ENCODE assay signal across 16 cellular contexts in genomic region chr18:36454258-36454657, GRCh38.
A peak's percentile ranks its signal among the peaks of the same experiment; 100 is the strongest.
DNase-seq lines count a peak whose midpoint lies in the region; ATAC-seq and TF ChIP-seq lines count a peak whose summit lies in the region.
"Had no signal": no experiment of that assay in that cellular context is flagged by ENCODE, and none has a peak within 500 bp of the region (broad histone marks: within the 10 kb centered on the region; RNA-seq: fewer than 3 reads in every experiment).

No MANE protein-coding gene starts in this region.

- POLR2A ChIA-PET in PC-9 (lab: Charles Lee; ENCODE audit: unreplicated experiment) = no interaction called here

- H3K4me3 ChIP-seq in mammary epithelial cell (replicated peaks in 1 of 3; ENCODE audit: insufficient read depth in 1 of 3, low read depth in 2 of 3, low read length in 3 of 3) (no peak overlapping the region), breast epithelium (no peak overlapping the region), PC-9 (no peak overlapping the region), osteoblast (ENCODE audit: insufficient read depth, low read length) (no peak overlapping the region)
- H3K4me3 ChIP-seq: GM23248 had no signal

- H3K4me2 ChIP-seq in mammary epithelial cell (ENCODE audit: insufficient read depth, low read depth, low read length) = peak overlapping the region; percentile 44
- H3K4me2 ChIP-seq in PC-9 = peak overlapping the region; percentile 38; the same call in 1 of the 2 replicates
- no peak overlapping the region for H3K4me2 ChIP-seq in osteoblast (ENCODE audit: insufficient read depth, low read length)
- H3K4me2 ChIP-seq: SK-N-SH had no signal

- H3K27ac ChIP-seq in mammary epithelial cell (ENCODE audit: insufficient read depth, low read depth, low read length) (no peak overlapping the region), breast epithelium (no peak overlapping the region), PC-9 (no peak overlapping the region), osteoblast (ENCODE audit: low read depth, low read length) (no peak overlapping the region)
- H3K27ac ChIP-seq: GM23248 had no signal

- dilution Hi-C loops in mammary epithelial cell (cut with HindIII; ENCODE audit: low sequenced_read_pairs) = loop anchor here (5.0 kb wide), 1 partner anchor 57 kb away; no protein-coding TSS in a partner anchor

- H3F3A ChIP-seq in PC-9 (ENCODE audit: insufficient read depth, low read depth) = no peaks in the 10 kb centered on the region

- no peak for TF ChIP-seq POLR2A in breast epithelium (IDR thresholded peaks at IDR 0.05)

- H3K9ac ChIP-seq in mammary epithelial cell (ENCODE audit: insufficient read depth, low read length) = no peak overlapping the region
- H3K9ac ChIP-seq: GM23248, SK-N-SH had no signal

- H3K9me2 ChIP-seq in PC-9 (ENCODE audit: insufficient read depth) = no peaks in the 10 kb centered on the region
- H3K9me2 ChIP-seq: SK-N-SH had no signal

- DNase-seq in mammary epithelial cell (peak; percentile 81), breast epithelium (ENCODE audit: low spot score in 2 of 2) (no peak), PC-9 (peak in 1 of 2 experiments; percentile 53), cerebellar cortex (ENCODE audit: low spot score) (no peak), NCI-H226 (no peak), osteoblast (ENCODE audit: insufficient read length, low spot score, missing footprints) (no peak)
- DNase-seq: C1 segment of cervical spinal cord; GM23248; NCI-H187 treated with DMSO at 0.1 percent for 48 hours; NK-92 treated with Interleukin-12 subunit alpha and Interleukin-12 subunit beta, amount 100 ng/mL, for 24 hours; OCI-M1; SK-N-SH; T-helper 1 cell had no signal

- BruUV-seq in mammary epithelial cell (replicated peaks; lab: Mats Ljungman, UMichigan) (no TSS peak), PC-9 (replicated peaks; lab: Mats Ljungman, UMichigan) (no TSS peak)

- H2AFZ ChIP-seq in mammary epithelial cell (ENCODE audit: low read depth, low read length) (no peak overlapping the region), PC-9 (no peak overlapping the region), osteoblast (ENCODE audit: low read length) (no peak overlapping the region)
- H2AFZ ChIP-seq: GM23248 had no signal

- TF ChIP-seq CTCF in mammary epithelial cell (conservative IDR thresholded peaks at IDR 0.05 in 1 of 2, IDR thresholded peaks at IDR 0.05 in 1 of 2; ENCODE audit: extremely low read depth in 1 of 2, insufficient read depth in 1 of 2, low read depth in 1 of 2, low read length in 2 of 2) = no peak
- TF ChIP-seq CTCF in breast epithelium (IDR thresholded peaks at IDR 0.05) = no peak
- no peak for TF ChIP-seq CTCF in PC-9 (conservative IDR thresholded peaks at IDR 0.05)
- no peak for TF ChIP-seq CTCF in osteoblast (IDR thresholded peaks at IDR 0.05; ENCODE audit: extremely low read depth, low read depth, low read length)

- H3K79me2 ChIP-seq in mammary epithelial cell (ENCODE audit: insufficient read depth, low read length) = peaks cover 24% of the 10 kb centered on the region
- no peaks in the 10 kb centered on the region for H3K79me2 ChIP-seq in PC-9 (ENCODE audit: low read depth)
- peaks cover 6% of the 10 kb centered on the region for H3K79me2 ChIP-seq in osteoblast (ENCODE audit: insufficient read depth, low read length)

- H3K4me1 ChIP-seq in mammary epithelial cell (ENCODE audit: insufficient read depth, low read length) (peaks cover 29% of the 10 kb centered on the region), breast epithelium (no peaks in the 10 kb centered on the region), PC-9 (replicated peaks; ENCODE audit: insufficient read depth) (peaks cover 17% of the 10 kb centered on the region; the same call in 1 of the 2 replicates), osteoblast (ENCODE audit: insufficient read depth, low read length) (peaks cover 25% of the 10 kb centered on the region)

- intact Hi-C loops in mammary epithelial cell (cut with micrococcal nuclease) = no loop called here
- intact Hi-C loops in breast epithelium (cut with DNase I; ENCODE audit: low total_unique reads) = no loop called here
- intact Hi-C loops in PC-9 (cut with micrococcal nuclease; ENCODE audit: unreplicated experiment) = no loop called here

- WGBS in mammary epithelial cell (ENCODE audit: low coverage, missing lambda C conversion rate) = 90% methylated on average over 3 of the region's 3 CpGs

- H3K27me3 ChIP-seq in mammary epithelial cell (ENCODE audit: insufficient read depth, low read length) (no peaks in the 10 kb centered on the region), breast epithelium (no peaks in the 10 kb centered on the region), PC-9 (ENCODE audit: insufficient read depth, low read depth) (no peaks in the 10 kb centered on the region), osteoblast (ENCODE audit: insufficient read depth, low read length) (no peaks in the 10 kb centered on the region)

- H3K36me3 ChIP-seq in mammary epithelial cell (ENCODE audit: insufficient read depth, low read length) (no peaks in the 10 kb centered on the region), breast epithelium (no peaks in the 10 kb centered on the region), PC-9 (ENCODE audit: low read depth) (no peaks in the 10 kb centered on the region), osteoblast (ENCODE audit: insufficient read depth, low read length) (no peaks in the 10 kb centered on the region)

- CTCF ChIA-PET in mammary epithelial cell (lab: Charles Lee; ENCODE audit: low non-redundant PET) = no interaction called here
- CTCF ChIA-PET in PC-9 (lab: Charles Lee) = no interaction called here

- ATAC-seq in esophagus mucosa (peak; percentile 92), HG02852 (IDR thresholded peaks at IDR 0.05; ENCODE audit: unreplicated experiment) (no peak)
- ATAC-seq: Right ventricle myocardium inferior had no signal

- H4K20me1 ChIP-seq in mammary epithelial cell (ENCODE audit: insufficient read depth, low read length) (no peaks in the 10 kb centered on the region), PC-9 (ENCODE audit: insufficient read depth) (no peaks in the 10 kb centered on the region), osteoblast (ENCODE audit: insufficient read depth, low read length) (no peaks in the 10 kb centered on the region)

- in situ Hi-C loops in mammary epithelial cell (cut with MboI; ENCODE audit: low sequenced_read_pairs in 2 of 2) = no loop called here

- H3K9me3 ChIP-seq in mammary epithelial cell (replicated peaks; ENCODE audit: insufficient read depth, low read length) (no peaks in the 10 kb centered on the region), breast epithelium (no peaks in the 10 kb centered on the region), PC-9 (ENCODE audit: insufficient read depth, low read depth) (no peaks in the 10 kb centered on the region), osteoblast (ENCODE audit: low read depth, low read length) (no peaks in the 10 kb centered on the region)
- H3K9me3 ChIP-seq: SK-N-SH had no signal
